ENCODE assay signal across 18 cellular contexts in the genomic region with DNA sequence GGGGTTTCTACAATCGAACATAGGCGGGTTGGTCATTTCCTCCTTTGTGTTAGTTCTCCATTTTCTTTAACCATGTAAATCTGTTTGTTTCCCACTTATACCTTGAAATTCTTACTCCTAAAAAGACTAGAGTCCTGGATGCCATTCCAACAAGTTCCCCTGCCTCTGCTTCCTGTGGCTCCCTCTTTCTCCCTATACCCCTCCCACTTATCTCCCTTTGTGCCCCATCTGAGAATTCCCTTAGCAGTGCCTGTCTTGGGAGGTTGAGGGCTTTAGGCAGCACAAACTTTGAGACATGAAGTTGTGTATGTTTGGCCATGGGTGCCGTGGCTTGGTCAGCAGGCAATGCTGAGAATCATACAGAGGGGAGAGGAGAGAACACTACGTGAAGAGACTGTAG.
"Had no signal": no experiment of that assay in that cellular context is flagged by ENCODE, and none has a peak within 500 bp of the region (broad histone marks: within the 10 kb centered on the region; RNA-seq: fewer than 3 reads in every experiment).

No MANE protein-coding gene starts in this region.

- DNase-seq: effector memory CD4-positive, alpha-beta T cell; heart right ventricle; hypothalamus; islet precursor cell; mammary epithelial cell; midbrain; psoas muscle; retina; right lobe of liver; stimulated activated CD4-positive, alpha-beta T cell treated with anti-CD3 and anti-CD28 coated beads, Interleukin-2, amount 100 ng/mL, for 24 hours; stimulated activated CD4-positive, alpha-beta T cell treated with anti-CD3 and anti-CD28 coated beads, Interleukin-4, amount 100 ng/mL, for 4 hours; stimulated activated naive CD4-positive, alpha-beta T cell; stomach; substantia nigra; transverse colon had no signal

- H3K27me3 Mint-ChIP-seq: natural killer cell treated with Interleukin-12 subunit alpha and Interleukin-12 subunit beta and Interleukin-15 and Interleukin-18, amount 100 ng/mL, for 72 hours had no signal

- H3K27ac Mint-ChIP-seq: natural killer cell treated with Interleukin-12 subunit alpha and Interleukin-12 subunit beta and Interleukin-15 and Interleukin-18, amount 100 ng/mL, for 72 hours had no signal

- H3K4me3 Mint-ChIP-seq: natural killer cell treated with Interleukin-12 subunit alpha and Interleukin-12 subunit beta and Interleukin-15 and Interleukin-18, amount 100 ng/mL, for 72 hours had no signal

- H3K36me3 Mint-ChIP-seq: natural killer cell treated with Interleukin-12 subunit alpha and Interleukin-12 subunit beta and Interleukin-15 and Interleukin-18, amount 100 ng/mL, for 72 hours had no signal

- ATAC-seq: esophagus mucosa; heart right ventricle; left lobe of liver; natural killer cell treated with Interleukin-12 subunit alpha and Interleukin-12 subunit beta and Interleukin-15 and Interleukin-18, amount 100 ng/mL, for 72 hours; psoas muscle; right lobe of liver had no signal

- H3K9me3 Mint-ChIP-seq: natural killer cell treated with Interleukin-12 subunit alpha and Interleukin-12 subunit beta and Interleukin-15 and Interleukin-18, amount 100 ng/mL, for 72 hours had no signal
